In genomic region chr16:21301895-21302291, GRCh38 we compare ENCODE assay signal across 8 cellular contexts. TPM values are rescaled to one million over a fixed set of nuclear protein-coding genes. Genes with fewer than 3 reads are reported as not detected.
DNase-seq lines count a peak whose midpoint lies in the region; ATAC-seq and TF ChIP-seq lines count a peak whose summit lies in the region.

No MANE protein-coding gene starts in this region.

- H3K4me1 ChIP-seq in tibial artery: peaks cover 0 to 9% (median 8%) of the 10 kb centered on the region in 4 donors

- H3K9me3 Mint-ChIP-seq in activated T-cell treated with anti-CD3 and anti-CD28 coated beads, Interleukin-2, amount 50 U/mL, for 24 hours: no peaks in the 10 kb centered on the region
- H3K9me3 Mint-ChIP-seq in activated T-helper 2 cell treated with anti-CD3 and anti-CD28 coated beads, Interferon-gamma antibody, Interleukin-2, Interleukin-4, amounts not matched to agents 10 μg/mL and 5 μg/mL and 100 μg/mL, durations not matched to agents 14 hours and 24 hours and 36 hours: no peaks in the 10 kb centered on the region

- DNase-seq in activated T-cell treated with anti-CD3 and anti-CD28 coated beads, Interleukin-2, amount 50 U/mL, for 24 hours: no peak
- no peak for DNase-seq in activated T-cell treated with anti-CD3 and anti-CD28 coated beads for 4 hours
- no peak for DNase-seq in activated T-helper 2 cell treated with anti-CD3 and anti-CD28 coated beads, Interferon-gamma antibody, Interleukin-2, Interleukin-4, amounts not matched to agents 10 μg/mL and 5 μg/mL and 100 μg/mL, durations not matched to agents 14 hours and 24 hours and 36 hours (ENCODE audit: low spot score)
- no peak for DNase-seq in left lobe of liver (ENCODE audit: low spot score)
- DNase-seq in tibial artery: no peak
- no peak for DNase-seq in NCI-H187 (lab: John Stamatoyannopoulos, UW)
- no peak for DNase-seq in MV-4-11 (lab: John Stamatoyannopoulos, UW)

- peaks cover 30% of the 10 kb centered on the region for H3K4me1 Mint-ChIP-seq in activated T-cell treated with anti-CD3 and anti-CD28 coated beads, Interleukin-2, amount 50 U/mL, for 24 hours (ENCODE audit: low read depth)
- H3K4me1 Mint-ChIP-seq in activated T-helper 2 cell treated with anti-CD3 and anti-CD28 coated beads, Interferon-gamma antibody, Interleukin-2, Interleukin-4, amounts not matched to agents 10 μg/mL and 5 μg/mL and 100 μg/mL, durations not matched to agents 14 hours and 24 hours and 36 hours (ENCODE audit: low read depth): peaks cover 19% of the 10 kb centered on the region

- ATAC-seq in left lobe of liver (peak; percentile 2), HG02610 (IDR thresholded peaks at IDR 0.05; ENCODE audit: unreplicated experiment) (no peak)

- H3K9me3 ChIP-seq in tibial artery: no peaks in the 10 kb centered on the region

- peak overlapping the region; percentile 57 to 89 for H3K4me3 ChIP-seq in tibial artery

- H3K27me3 ChIP-seq in tibial artery: peaks cover 0 to 3% of the 10 kb centered on the region in 2 donors

- H3K36me3 Mint-ChIP-seq in activated T-cell treated with anti-CD3 and anti-CD28 coated beads, Interleukin-2, amount 50 U/mL, for 24 hours (ENCODE audit: low read depth): peaks cover 2% of the 10 kb centered on the region
- H3K36me3 Mint-ChIP-seq in activated T-helper 2 cell treated with anti-CD3 and anti-CD28 coated beads, Interferon-gamma antibody, Interleukin-2, Interleukin-4, amounts not matched to agents 10 μg/mL and 5 μg/mL and 100 μg/mL, durations not matched to agents 14 hours and 24 hours and 36 hours (ENCODE audit: low read depth): no peaks in the 10 kb centered on the region

- no peak overlapping the region for H3K27ac Mint-ChIP-seq in activated T-cell treated with anti-CD3 and anti-CD28 coated beads, Interleukin-2, amount 50 U/mL, for 24 hours
- no peak overlapping the region for H3K27ac Mint-ChIP-seq in activated T-helper 2 cell treated with anti-CD3 and anti-CD28 coated beads, Interferon-gamma antibody, Interleukin-2, Interleukin-4, amounts not matched to agents 10 μg/mL and 5 μg/mL and 100 μg/mL, durations not matched to agents 14 hours and 24 hours and 36 hours

- H3K36me3 ChIP-seq in tibial artery: no peaks in the 10 kb centered on the region

- intact Hi-C loops in activated T-helper 2 cell treated with anti-CD3 and anti-CD28 coated beads, Interferon-gamma antibody, Interleukin-2, Interleukin-4, amounts not matched to agents 10 μg/mL and 5 μg/mL and 100 μg/mL, durations not matched to agents 14 hours and 24 hours and 36 hours (cut with micrococcal nuclease): loop anchor here (5.0 kb wide), 1 partner anchor 115 kb away; no protein-coding TSS in a partner anchor
- intact Hi-C loops in tibial artery (cut with DNase I; ENCODE audit: low total_unique reads): loop anchor here (2.0 to 5.0 kb wide), 3 partner anchors 113 to 220 kb away; partner anchors contain the start of gene LDAF1

- no peak for TF ChIP-seq CTCF in tibial artery (IDR thresholded peaks at IDR 0.05)

- peak overlapping the region; percentile 77 for H3K4me3 Mint-ChIP-seq in activated T-cell treated with anti-CD3 and anti-CD28 coated beads, Interleukin-2, amount 50 U/mL, for 24 hours
- H3K4me3 Mint-ChIP-seq in activated T-helper 2 cell treated with anti-CD3 and anti-CD28 coated beads, Interferon-gamma antibody, Interleukin-2, Interleukin-4, amounts not matched to agents 10 μg/mL and 5 μg/mL and 100 μg/mL, durations not matched to agents 14 hours and 24 hours and 36 hours (ENCODE audit: low read depth): peak overlapping the region; percentile 89

- H3K27ac ChIP-seq in tibial artery: peak overlapping the region; percentile 70 to 83

- H3K27me3 Mint-ChIP-seq in activated T-cell treated with anti-CD3 and anti-CD28 coated beads, Interleukin-2, amount 50 U/mL, for 24 hours: peaks cover 52% of the 10 kb centered on the region
- peaks cover 41% of the 10 kb centered on the region for H3K27me3 Mint-ChIP-seq in activated T-helper 2 cell treated with anti-CD3 and anti-CD28 coated beads, Interferon-gamma antibody, Interleukin-2, Interleukin-4, amounts not matched to agents 10 μg/mL and 5 μg/mL and 100 μg/mL, durations not matched to agents 14 hours and 24 hours and 36 hours (ENCODE audit: low read depth)

RNA-seq across cellular contexts. Expression of gene CRYM, which starts 23.8 kb away (rescaled TPM):
- total RNA-seq in activated T-helper 2 cell treated with anti-CD3 and anti-CD28 coated beads, Interferon-gamma antibody, Interleukin-2, Interleukin-4, amounts not matched to agents 10 μg/mL and 5 μg/mL and 100 μg/mL, durations not matched to agents 14 hours and 24 hours and 36 hours: not detected in 2 replicates
- total RNA-seq in left lobe of liver: 7.2 TPM
